9 cellular contexts compared by ENCODE assay signal in the genomic region with DNA sequence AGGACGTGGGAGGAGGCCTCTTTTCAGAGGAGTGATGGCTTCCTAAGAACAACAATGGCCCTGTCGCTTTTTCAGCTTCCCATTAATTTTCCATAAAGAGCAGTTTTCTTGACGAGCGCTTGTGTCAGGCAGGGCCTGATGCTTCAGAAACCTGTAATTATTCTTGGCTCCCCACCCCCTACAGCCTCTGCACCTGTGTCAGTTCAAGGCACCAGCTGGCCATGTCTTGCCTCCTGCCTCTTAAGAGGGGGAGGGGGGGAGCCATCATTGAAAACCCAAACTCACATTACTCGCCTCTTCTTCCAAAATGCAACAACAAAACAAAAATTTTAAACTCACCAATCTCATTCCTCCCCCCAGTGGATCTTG. TPM values are rescaled to one million over a fixed set of nuclear protein-coding genes. Genes with fewer than 3 reads are reported as not detected.
DNase-seq lines count a peak whose midpoint lies in the region; ATAC-seq and TF ChIP-seq lines count a peak whose summit lies in the region.
"Had no signal": no experiment of that assay in that cellular context is flagged by ENCODE, and none has a peak within 500 bp of the region (broad histone marks: within the 10 kb centered on the region; RNA-seq: fewer than 3 reads in every experiment).

No MANE protein-coding gene starts in this region.

- H3K36me3 Mint-ChIP-seq in CD14-positive monocyte = peaks cover 14 to 31% of the 10 kb centered on the region in 2 donors
- peaks cover 26 to 75% of the 10 kb centered on the region in 2 donors for H3K36me3 Mint-ChIP-seq in stimulated activated naive B cell treated with anti-CD40 and anti-IgM and Interleukin-4, amounts not matched to agents 10 μg/mL and 1 μg/mL and 100 μg/mL, for 72 hours

- intact Hi-C loops in CD14-positive monocyte (cut with micrococcal nuclease) = loop anchor here in 1 of 2 donors (5.0 to 10.0 kb wide), 2 partner anchors 34 to 341 kb away; a partner anchor contains a TSS
- intact Hi-C loops in dorsolateral prefrontal cortex (cut with DNase I) = no loop called here

- peak overlapping the region in 4 of 7 donors; percentile 16 to 83 (median 59) for H3K27ac Mint-ChIP-seq in CD14-positive monocyte
- no peak overlapping the region for H3K27ac Mint-ChIP-seq in stimulated activated naive B cell treated with anti-CD40 and anti-IgM and Interleukin-4, amounts not matched to agents 10 μg/mL and 1 μg/mL and 100 μg/mL, for 72 hours

- H3K9ac ChIP-seq in neural cell (ENCODE audit: low read length) = peak overlapping the region; percentile 49

- H3K4me1 Mint-ChIP-seq in CD14-positive monocyte = peaks cover 92% of the 10 kb centered on the region
- H3K4me1 Mint-ChIP-seq in stimulated activated naive B cell treated with anti-CD40 and anti-IgM and Interleukin-4, amounts not matched to agents 10 μg/mL and 1 μg/mL and 100 μg/mL, for 72 hours = peaks cover 59 to 86% of the 10 kb centered on the region in 2 donors

- DNase-seq in CD14-positive monocyte (ENCODE audit: low spot score) (no peak), NCI-H2107 (lab: John Stamatoyannopoulos, UW) (peak; percentile 55), dorsolateral prefrontal cortex (peak in 1 of 10 donors; percentile 85), NCI-H2029 treated with DMSO at 0.1 percent for 48 hours (lab: John Stamatoyannopoulos, UW) (no peak), RKO (ENCODE audit: low spot score) (no peak)
- DNase-seq in stimulated activated naive B cell treated with anti-CD40 and anti-IgM and Interleukin-4, amounts not matched to agents 10 μg/mL and 1 μg/mL and 100 μg/mL, for 72 hours = no peak

- no peaks in the 10 kb centered on the region for H3K9me3 Mint-ChIP-seq in CD14-positive monocyte
- H3K9me3 Mint-ChIP-seq in stimulated activated naive B cell treated with anti-CD40 and anti-IgM and Interleukin-4, amounts not matched to agents 10 μg/mL and 1 μg/mL and 100 μg/mL, for 72 hours = peaks cover 0 to 3% of the 10 kb centered on the region in 2 donors

- TF ChIP-seq RAD21 in neural cell (conservative IDR thresholded peaks at IDR 0.05) = peak; percentile 28

- H2AFZ ChIP-seq in neural cell (ENCODE audit: low read depth, low read length) = no peak overlapping the region

- TF ChIP-seq EP300 in neural cell (conservative IDR thresholded peaks at IDR 0.05; ENCODE audit: poor library complexity, severe bottlenecking) = peak; percentile 79

- H3K27me3 Mint-ChIP-seq in CD14-positive monocyte (ENCODE audit: low read depth in 3 of 3) = peaks cover 0 to 2% (median 0%) of the 10 kb centered on the region in 3 donors
- H3K27me3 Mint-ChIP-seq in stimulated activated naive B cell treated with anti-CD40 and anti-IgM and Interleukin-4, amounts not matched to agents 10 μg/mL and 1 μg/mL and 100 μg/mL, for 72 hours = no peaks in the 10 kb centered on the region

- H3K27ac ChIP-seq in dorsolateral prefrontal cortex (peak overlapping the region in 57 of 59 donors; percentile 24 to 94 (median 73)), neural cell (ENCODE audit: low read length) (peak overlapping the region; percentile 81)
- H3K27ac ChIP-seq: C4-2B had no signal

- peak overlapping the region in 21 of 59 donors; percentile 8 to 39 (median 18) for H3K4me3 ChIP-seq in dorsolateral prefrontal cortex
- peak overlapping the region; percentile 55 for H3K4me3 ChIP-seq in neural cell (ENCODE audit: low read length)

- ATAC-seq in HG03280 (IDR thresholded peaks at IDR 0.05; ENCODE audit: unreplicated experiment) = no peak
- ATAC-seq in stimulated activated naive B cell treated with anti-CD40 and anti-IgM and Interleukin-4, amounts not matched to agents 10 μg/mL and 1 μg/mL and 100 μg/mL, for 72 hours (replicated peaks) = no peak

- no peaks in the 10 kb centered on the region for H3K27me3 ChIP-seq in dorsolateral prefrontal cortex
- no peaks in the 10 kb centered on the region for H3K27me3 ChIP-seq in neural cell (ENCODE audit: insufficient read depth, low read depth, low read length)

- H3K9me3 ChIP-seq in neural cell (ENCODE audit: low read length) = no peaks in the 10 kb centered on the region

- peaks cover 4% of the 10 kb centered on the region for H3K36me3 ChIP-seq in neural cell (ENCODE audit: insufficient read depth, low read length)

- H3K9me2 ChIP-seq in neural cell (ENCODE audit: insufficient read depth, low read length) = no peaks in the 10 kb centered on the region

- H3K4me2 ChIP-seq in neural cell (ENCODE audit: low read length) = peak overlapping the region; percentile 62

- peaks cover 6% of the 10 kb centered on the region for H3F3A ChIP-seq in neural cell (ENCODE audit: insufficient read depth, low read length, poor library complexity, severe bottlenecking)

- no peak for TF ChIP-seq CTCF in CD14-positive monocyte (IDR thresholded peaks at IDR 0.05)
- no peak for TF ChIP-seq CTCF in dorsolateral prefrontal cortex (IDR thresholded peaks at IDR 0.05 in 54 of 56, conservative IDR thresholded peaks at IDR 0.05 in 2 of 56; ENCODE audit: low read depth in 1 of 56, partially characterized antibody in 56 of 56)
- no peak for TF ChIP-seq CTCF in neural cell (IDR thresholded peaks at IDR 0.05; ENCODE audit: poor library complexity, severe bottlenecking)

- no peak overlapping the region for H3K4me3 Mint-ChIP-seq in CD14-positive monocyte
- H3K4me3 Mint-ChIP-seq in stimulated activated naive B cell treated with anti-CD40 and anti-IgM and Interleukin-4, amounts not matched to agents 10 μg/mL and 1 μg/mL and 100 μg/mL, for 72 hours = no peak overlapping the region

- peaks cover 100% of the 10 kb centered on the region for H3K79me2 ChIP-seq in neural cell (replicated peaks; ENCODE audit: insufficient read depth, low read length)

- H4K20me1 ChIP-seq in neural cell (ENCODE audit: insufficient read depth) = peaks cover 78% of the 10 kb centered on the region

TF ChIP-seq in neural cell, 6 proteins besides CTCF, POLR2A, EP300 and RAD21:
- TF ChIP-seq TAF1 (IDR thresholded peaks at IDR 0.05; ENCODE audit: low read depth) (no peak), POLR2AphosphoS5 (IDR thresholded peaks at IDR 0.05) (peak; percentile 59), MXI1 (conservative IDR thresholded peaks at IDR 0.05; ENCODE audit: poor library complexity, severe bottlenecking) (no peak), SMC3 (conservative IDR thresholded peaks at IDR 0.05; ENCODE audit: poor library complexity) (no peak)
- TF ChIP-seq, protein P1, sequence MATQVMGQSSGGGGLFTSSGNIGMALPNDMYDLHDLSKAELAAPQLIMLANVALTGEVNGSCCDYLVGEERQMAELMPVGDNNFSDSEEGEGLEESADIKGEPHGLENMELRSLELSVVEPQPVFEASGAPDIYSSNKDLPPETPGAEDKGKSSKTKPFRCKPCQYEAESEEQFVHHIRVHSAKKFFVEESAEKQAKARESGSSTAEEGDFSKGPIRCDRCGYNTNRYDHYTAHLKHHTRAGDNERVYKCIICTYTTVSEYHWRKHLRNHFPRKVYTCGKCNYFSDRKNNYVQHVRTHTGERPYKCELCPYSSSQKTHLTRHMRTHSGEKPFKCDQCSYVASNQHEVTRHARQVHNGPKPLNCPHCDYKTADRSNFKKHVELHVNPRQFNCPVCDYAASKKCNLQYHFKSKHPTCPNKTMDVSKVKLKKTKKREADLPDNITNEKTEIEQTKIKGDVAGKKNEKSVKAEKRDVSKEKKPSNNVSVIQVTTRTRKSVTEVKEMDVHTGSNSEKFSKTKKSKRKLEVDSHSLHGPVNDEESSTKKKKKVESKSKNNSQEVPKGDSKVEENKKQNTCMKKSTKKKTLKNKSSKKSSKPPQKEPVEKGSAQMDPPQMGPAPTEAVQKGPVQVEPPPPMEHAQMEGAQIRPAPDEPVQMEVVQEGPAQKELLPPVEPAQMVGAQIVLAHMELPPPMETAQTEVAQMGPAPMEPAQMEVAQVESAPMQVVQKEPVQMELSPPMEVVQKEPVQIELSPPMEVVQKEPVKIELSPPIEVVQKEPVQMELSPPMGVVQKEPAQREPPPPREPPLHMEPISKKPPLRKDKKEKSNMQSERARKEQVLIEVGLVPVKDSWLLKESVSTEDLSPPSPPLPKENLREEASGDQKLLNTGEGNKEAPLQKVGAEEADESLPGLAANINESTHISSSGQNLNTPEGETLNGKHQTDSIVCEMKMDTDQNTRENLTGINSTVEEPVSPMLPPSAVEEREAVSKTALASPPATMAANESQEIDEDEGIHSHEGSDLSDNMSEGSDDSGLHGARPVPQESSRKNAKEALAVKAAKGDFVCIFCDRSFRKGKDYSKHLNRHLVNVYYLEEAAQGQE (IDR thresholded peaks at IDR 0.05; ENCODE audit: borderline replicate concordance) = no peak

RNA-seq across cellular contexts. Expression of a gene that starts 32.3 kb away (rescaled TPM):
- polyA plus RNA-seq in CD14-positive monocyte (10 to 100 TPM in 1 of 2 donors, 1 to 10 TPM in 1; 9.4 to 10.3 TPM), neural cell (28.1 and 31.5 TPM in 2 replicates)
- 10 to 100 TPM; 28.9 to 88.4 (median 49.9) TPM for total RNA-seq in dorsolateral prefrontal cortex
- polyA minus RNA-seq in neural cell = 102 and 141 TPM in 2 replicates
